Comparison of ENCODE assay signal across 8 cellular contexts in the genomic region with DNA sequence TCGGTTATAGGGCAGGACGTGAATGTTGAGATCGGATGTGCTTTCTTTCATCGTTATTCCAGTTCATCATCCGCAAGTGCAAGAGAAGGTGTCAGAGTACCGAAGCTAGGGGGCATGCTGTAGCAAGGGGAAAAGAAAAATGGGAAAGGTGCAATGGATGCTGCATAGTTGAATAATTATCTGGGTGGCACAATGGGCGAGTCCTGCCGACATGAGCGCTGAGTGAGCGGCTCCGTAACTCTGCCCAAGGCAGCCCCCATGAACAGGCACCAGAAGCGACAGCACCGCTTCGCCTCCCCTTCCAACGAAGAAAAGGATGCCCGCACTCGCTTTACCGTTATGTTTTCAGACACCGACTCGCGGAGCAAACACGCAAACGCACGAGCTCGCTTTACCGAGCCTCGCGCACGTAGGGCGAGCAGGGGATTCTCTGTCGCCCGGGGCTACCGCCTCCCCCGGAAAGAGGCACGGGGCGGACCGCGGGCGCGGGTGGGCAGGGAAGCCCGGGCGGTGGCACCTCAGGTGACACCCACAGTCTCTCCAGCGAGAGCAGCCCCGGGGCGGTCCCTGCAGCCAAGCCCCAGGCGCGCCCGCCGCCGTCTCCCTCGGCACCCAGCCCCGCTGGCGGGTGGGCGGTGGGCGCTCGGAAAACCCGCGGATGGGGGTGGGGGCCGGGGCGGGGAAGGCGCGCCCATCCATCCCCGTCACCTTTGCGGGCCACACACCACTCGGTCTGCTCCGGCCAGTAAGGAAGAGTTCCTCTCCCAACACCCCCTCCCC. TPM values are rescaled to one million over a fixed set of nuclear protein-coding genes. Genes with fewer than 3 reads are reported as not detected.
A peak's percentile ranks its signal among the peaks of the same experiment; 100 is the strongest.
DNase-seq lines count a peak whose midpoint lies in the region; ATAC-seq and TF ChIP-seq lines count a peak whose summit lies in the region.

No MANE protein-coding gene starts in this region.

- peak overlapping the region; percentile 5 for H3K27ac Mint-ChIP-seq in activated CD8-positive, alpha-beta T cell treated with anti-CD3 and anti-CD28 coated beads, Interleukin-2, amount 10 ng/mL, durations not matched to agents 7 days and 5 days

- no peak overlapping the region for H3K4me3 Mint-ChIP-seq in activated CD8-positive, alpha-beta T cell treated with anti-CD3 and anti-CD28 coated beads, Interleukin-2, amount 10 ng/mL, durations not matched to agents 7 days and 5 days

- peak; percentile 19 for TF ChIP-seq CTCF in HL-60 (IDR thresholded peaks at IDR 0.05; ENCODE audit: insufficient read depth, low read length)
- peak; percentile 50 for TF ChIP-seq CTCF in lung (IDR thresholded peaks at IDR 0.05; ENCODE audit: control extremely low read depth, extremely low read depth)

- no peaks in the 10 kb centered on the region for H3K9me3 ChIP-seq in lung (ENCODE audit: control insufficient read depth in 2 of 2, insufficient read depth in 1 of 2, low read length in 1 of 2)

- H3K27me3 ChIP-seq in HL-60 (ENCODE audit: insufficient read depth, poor library complexity, severe bottlenecking) (no peaks in the 10 kb centered on the region), lung (ENCODE audit: control insufficient read depth, insufficient read depth) (no peaks in the 10 kb centered on the region)

- H3K36me3 Mint-ChIP-seq in activated CD8-positive, alpha-beta T cell treated with anti-CD3 and anti-CD28 coated beads, Interleukin-2, amount 10 ng/mL, durations not matched to agents 7 days and 5 days (ENCODE audit: low read depth): no peaks in the 10 kb centered on the region

- WGBS in lung, 2 donors: 0 to 1% methylated on average over 45 to 66 of the region's 66 CpGs

- peak; percentile 22 to 39 for DNase-seq in HL-60 (ENCODE audit: low read depth in 1 of 2, low spot score in 1 of 2)
- peak; percentile 84 for DNase-seq in NCI-H774 (lab: John Stamatoyannopoulos, UW)
- peak; percentile 65 for DNase-seq in activated CD8-positive, alpha-beta T cell treated with anti-CD3 and anti-CD28 coated beads, Interleukin-2, amount 10 ng/mL, durations not matched to agents 7 days and 5 days
- peak; percentile 68 for DNase-seq in effector CD4-positive, alpha-beta T cell
- DNase-seq in lung (ENCODE audit: low spot score): peak; percentile 30
- DNase-seq in stimulated activated CD4-positive, alpha-beta T cell treated with anti-CD3 and anti-CD28 coated beads, TNF-alpha, amount 100 ng/mL, for 4 hours (ENCODE audit: low read depth in 3 of 3): peak; percentile 24 to 53 (median 49)

- peaks cover 4 to 11% of the 10 kb centered on the region in 2 donors for H3K4me1 ChIP-seq in lung (ENCODE audit: control insufficient read depth in 2 of 2, insufficient read depth in 2 of 2, low read length in 2 of 2)

- POLR2A ChIA-PET in activated CD8-positive, alpha-beta T cell treated with anti-CD3 and anti-CD28 coated beads, Interleukin-2, amount 10 ng/mL, durations not matched to agents 7 days and 5 days (lab: Charles Lee): no interaction called here

- H3K27me3 Mint-ChIP-seq in activated CD8-positive, alpha-beta T cell treated with anti-CD3 and anti-CD28 coated beads, Interleukin-2, amount 10 ng/mL, durations not matched to agents 7 days and 5 days (ENCODE audit: low read depth): peaks cover 15% of the 10 kb centered on the region

- H3K4me3 ChIP-seq in HL-60 (replicated peaks; ENCODE audit: insufficient read depth, low read length) (peak overlapping the region; percentile 74), lung (peak overlapping the region; percentile 68)

- CTCF ChIA-PET in activated CD8-positive, alpha-beta T cell treated with anti-CD3 and anti-CD28 coated beads, Interleukin-2, amount 10 ng/mL, durations not matched to agents 7 days and 5 days (lab: Charles Lee): interaction anchor here (0.7 to 4.6 kb wide), 13 partner anchors 8 to 212 kb away, joined by 3 to 41 read pairs (median 4); no protein-coding TSS in a partner anchor

- ATAC-seq in GM18498 (IDR thresholded peaks at IDR 0.05; ENCODE audit: unreplicated experiment) (peak; percentile 34), lung (ENCODE audit: insufficient read depth, low FRiP score) (no peak), HG03095 (IDR thresholded peaks at IDR 0.05; ENCODE audit: unreplicated experiment) (no peak)
- ATAC-seq in activated CD8-positive, alpha-beta T cell treated with anti-CD3 and anti-CD28 coated beads, Interleukin-2, amount 10 ng/mL, durations not matched to agents 7 days and 5 days: peak; percentile 66

- no peaks in the 10 kb centered on the region for H3K36me3 ChIP-seq in lung (ENCODE audit: control insufficient read depth in 2 of 2, insufficient read depth in 2 of 2, low read length in 2 of 2)

- H3K27ac ChIP-seq in HL-60 (replicated peaks) (no peak overlapping the region), lung (ENCODE audit: low read depth in 1 of 2, low read length in 1 of 2) (peak overlapping the region in 1 of 2 donors; percentile 66)

- H3K4me1 Mint-ChIP-seq in activated CD8-positive, alpha-beta T cell treated with anti-CD3 and anti-CD28 coated beads, Interleukin-2, amount 10 ng/mL, durations not matched to agents 7 days and 5 days (ENCODE audit: low read depth): peaks cover 6% of the 10 kb centered on the region

- no peaks in the 10 kb centered on the region for H3K9me3 Mint-ChIP-seq in activated CD8-positive, alpha-beta T cell treated with anti-CD3 and anti-CD28 coated beads, Interleukin-2, amount 10 ng/mL, durations not matched to agents 7 days and 5 days (ENCODE audit: insufficient read depth)

RNA-seq across cellular contexts. Expression of a gene that starts 0.7 kb away (rescaled TPM):
- total RNA-seq in activated CD8-positive, alpha-beta T cell treated with anti-CD3 and anti-CD28 coated beads, Interleukin-2, amount 10 ng/mL, durations not matched to agents 7 days and 5 days: under 1 TPM; 0.50 to 0.76 TPM
- total RNA-seq in lung: 1 to 10 TPM; 2.9 to 4.6 TPM
- 1 to 10 TPM; 1.9 to 3.8 TPM for polyA plus RNA-seq in lung

RNA-seq across cellular contexts. Expression of a gene that starts 1.4 kb away (rescaled TPM):
- 10 to 100 TPM; 25.9 to 27.0 TPM for total RNA-seq in activated CD8-positive, alpha-beta T cell treated with anti-CD3 and anti-CD28 coated beads, Interleukin-2, amount 10 ng/mL, durations not matched to agents 7 days and 5 days
- total RNA-seq in lung: 10 to 100 TPM; 18.2 to 25.3 TPM
- polyA plus RNA-seq in lung: 10 to 100 TPM in 1 of 2 donors, 1 to 10 TPM in 1; 5.5 to 12.9 TPM

Comparison
In these comparisons a context has a peak if more than half of its experiments do, and no peak if none do; other contexts are left out.
1. ATAC-seq: peak in GM18498 (single experiment) and activated CD8-positive, alpha-beta T cell treated with anti-CD3 and anti-CD28 coated beads, Interleukin-2, amount 10 ng/mL, durations not matched to agents 7 days and 5 days (single experiment); none in lung (single experiment) and HG03095 (single experiment).
2. DNase-seq: peak in every context shown above with its lines; median percentile 84 in NCI-H774; 68 in effector CD4-positive, alpha-beta T cell; 65 in activated CD8-positive, alpha-beta T cell treated with anti-CD3 and anti-CD28 coated beads, Interleukin-2, amount 10 ng/mL, durations not matched to agents 7 days and 5 days; 49 in stimulated activated CD4-positive, alpha-beta T cell treated with anti-CD3 and anti-CD28 coated beads, TNF-alpha, amount 100 ng/mL, for 4 hours; 30 in HL-60; 30 in lung.